8 cellular contexts compared by ENCODE assay signal in the genomic region with DNA sequence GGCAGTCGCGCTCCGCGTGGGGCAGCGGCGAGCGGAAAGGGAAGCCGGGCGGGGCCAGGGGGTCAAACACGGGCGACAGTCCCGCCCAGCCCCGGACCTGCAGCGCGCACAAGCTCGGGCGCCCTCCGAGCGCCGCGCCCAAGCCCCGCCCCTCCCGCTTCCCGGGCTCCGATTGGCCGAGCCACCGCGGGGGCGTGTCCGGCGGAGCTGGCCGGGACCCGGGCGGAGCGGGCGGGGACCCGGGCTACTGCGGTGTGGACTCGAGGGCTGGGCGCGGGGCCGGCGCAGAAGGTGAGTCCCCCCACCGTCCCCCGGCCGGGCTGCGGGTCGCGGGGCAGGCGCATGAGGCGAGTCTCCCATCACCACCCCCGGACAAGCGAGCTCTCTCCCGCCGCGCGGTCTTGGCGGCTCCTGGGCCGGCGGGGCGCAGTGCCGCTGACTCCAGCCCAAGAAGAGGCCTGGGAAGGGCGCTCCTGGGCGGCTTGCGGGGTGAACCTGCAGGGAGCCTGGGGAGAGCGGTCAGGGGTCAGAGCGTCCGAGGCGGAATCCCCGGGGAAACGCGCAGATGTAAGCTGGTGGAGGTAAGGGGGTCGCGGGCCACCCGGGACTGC.
DNase-seq lines count a peak whose midpoint lies in the region; ATAC-seq and TF ChIP-seq lines count a peak whose summit lies in the region.

A gene with protein sequence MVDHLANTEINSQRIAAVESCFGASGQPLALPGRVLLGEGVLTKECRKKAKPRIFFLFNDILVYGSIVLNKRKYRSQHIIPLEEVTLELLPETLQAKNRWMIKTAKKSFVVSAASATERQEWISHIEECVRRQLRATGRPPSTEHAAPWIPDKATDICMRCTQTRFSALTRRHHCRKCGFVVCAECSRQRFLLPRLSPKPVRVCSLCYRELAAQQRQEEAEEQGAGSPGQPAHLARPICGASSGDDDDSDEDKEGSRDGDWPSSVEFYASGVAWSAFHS (plus strand): TSS at position 247 of the 611 bp plus-strand sequence. CDS start 8,379 bp downstream, outside the sequence.

- no peaks in the 10 kb centered on the region for H3K36me3 ChIP-seq in mucosa of stomach (ENCODE audit: control insufficient read depth, insufficient read depth, low read length)

- peak within 1 kb of the TSS; percentile 61 for H3K9ac ChIP-seq in mucosa of stomach (ENCODE audit: low read length)

- H3K4me1 ChIP-seq in mucosa of stomach (ENCODE audit: control insufficient read depth, insufficient read depth, low read length): peaks cover 39% of the 10 kb centered on the region

- peak within 1 kb of the TSS; percentile 36 for H3K4me3 ChIP-seq in mucosa of stomach (ENCODE audit: low read length)

- peak; percentile 94 for ATAC-seq in GM19397 (IDR thresholded peaks at IDR 0.05; ENCODE audit: unreplicated experiment)
- peak; percentile 89 for ATAC-seq in HG03521 (IDR thresholded peaks at IDR 0.05; ENCODE audit: unreplicated experiment)

- peaks cover 11% of the 10 kb centered on the region for H3K27me3 ChIP-seq in mucosa of stomach (ENCODE audit: control insufficient read depth, insufficient read depth, low read length)

- no peaks in the 10 kb centered on the region for H3K9me3 ChIP-seq in mucosa of stomach (ENCODE audit: control insufficient read depth, low read length)

- DNase-seq in COR-L47 (lab: John Stamatoyannopoulos, UW): peak; percentile 16
- peak; percentile 92 for DNase-seq in OCI-M1 (lab: John Stamatoyannopoulos, UW)
- peak; percentile 90 for DNase-seq in activated T-cell treated with anti-CD3 and anti-CD28 coated beads for 48 hours (ENCODE audit: low read depth)
- peak; percentile 85 to 90 for DNase-seq in erythroblast (lab: John Stamatoyannopoulos, UW)
- peak; percentile 67 to 73 for DNase-seq in stimulated activated CD8-positive, alpha-beta memory T cell treated with anti-CD3 and anti-CD28 coated beads, Interleukin-7, amount 100 ng/mL, for 1 hour (ENCODE audit: low read depth in 2 of 2)

- no peak for TF ChIP-seq POLR2A in erythroblast (IDR thresholded peaks at IDR 0.05; ENCODE audit: low read length)

Comparison
In these comparisons a context has a peak if more than half of its experiments do, and no peak if none do; other contexts are left out.
1. Peak in every context shown above with its lines: DNase-seq, ATAC-seq and H3K4me3 ChIP-seq.
2. DNase-seq: peak in every context shown above with its lines; median percentile 92 in OCI-M1; 90 in activated T-cell treated with anti-CD3 and anti-CD28 coated beads for 48 hours; 88 in erythroblast; 70 in stimulated activated CD8-positive, alpha-beta memory T cell treated with anti-CD3 and anti-CD28 coated beads, Interleukin-7, amount 100 ng/mL, for 1 hour; 16 in COR-L47.